Comparison of ENCODE assay signal across 8 cellular contexts in genomic region chr9:67477458-67477857, GRCh38.
DNase-seq lines count a peak whose midpoint lies in the region; ATAC-seq, FAIRE-seq and TF ChIP-seq lines count a peak whose summit lies in the region.
"Not testable (repeated sequence)": the region's sequence is repeated elsewhere in the genome, so short reads cannot be mapped to it uniquely, and the experiment has no call there.

No MANE protein-coding gene starts in this region.

- in situ Hi-C loops in GM12878 (cut with MboI), result not testable (repeated sequence)

- not testable (repeated sequence) for H3K4me2 ChIP-seq in GM12878 (ENCODE audit: control insufficient read depth, insufficient read depth)

- BruUV-seq in GM12878 (replicated peaks; lab: Mats Ljungman, UMichigan), result not testable (repeated sequence)

- ATAC-seq in GM18858 (IDR thresholded peaks at IDR 0.05; ENCODE audit: unreplicated experiment) (peak; percentile 46), GM18868 (IDR thresholded peaks at IDR 0.05; ENCODE audit: unreplicated experiment) (peak; percentile 82), GM21360 (IDR thresholded peaks at IDR 0.05; ENCODE audit: unreplicated experiment) (peak; percentile 57), HG02610 (IDR thresholded peaks at IDR 0.05; ENCODE audit: unreplicated experiment) (peak; percentile 97), HG02870 (IDR thresholded peaks at IDR 0.05; ENCODE audit: unreplicated experiment) (peak; percentile 74), HG03103 (IDR thresholded peaks at IDR 0.05; ENCODE audit: low read depth, unreplicated experiment) (peak; percentile 60), HG03442 (IDR thresholded peaks at IDR 0.05; ENCODE audit: unreplicated experiment) (peak; percentile 85), GM12878 (peak; percentile 78)

- H3K4me1 ChIP-seq in GM12878 (ENCODE audit: control insufficient read depth, insufficient read depth, low read length), result not testable (repeated sequence)

- H3K79me2 ChIP-seq in GM12878 (ENCODE audit: control insufficient read depth, insufficient read depth, low read length), result not testable (repeated sequence)

- not testable (repeated sequence) for TF ChIP-seq RAD21 in GM12878 (IDR thresholded peaks at IDR 0.05; ENCODE audit: insufficient read depth, low read depth, low read length)

- not testable (repeated sequence) for TF ChIP-seq CTCF in GM12878 (IDR thresholded peaks at IDR 0.05 in 2 of 3, conservative IDR thresholded peaks at IDR 0.05 in 1 of 3; ENCODE audit: control insufficient read depth in 2 of 3, extremely low read depth in 1 of 3, insufficient read depth in 1 of 3, low read depth in 3 of 3, low read length in 3 of 3)

- H2AFZ ChIP-seq in GM12878 (ENCODE audit: control insufficient read depth, low read depth, low read length), result not testable (repeated sequence)

- H3K4me3 ChIP-seq in GM12878, result not testable (repeated sequence)

- not testable (repeated sequence) for TF ChIP-seq POLR2A in GM12878 (IDR thresholded peaks at IDR 0.05; ENCODE audit: low read depth, low read length)

- intact Hi-C loops in GM12878 (cut with micrococcal nuclease; ENCODE audit: unreplicated experiment), result not testable (repeated sequence)

- not testable (repeated sequence) for TF ChIP-seq EP300 in GM12878 (IDR thresholded peaks at IDR 0.05; ENCODE audit: borderline replicate concordance in 1 of 2, control insufficient read depth in 1 of 2, low read depth in 2 of 2, low read length in 2 of 2)

- POLR2A ChIA-PET in GM12878 (lab: Charles Lee), result not testable (repeated sequence)

- not testable (repeated sequence) for H4K20me1 ChIP-seq in GM12878 (ENCODE audit: control insufficient read depth, insufficient read depth)

- not testable (repeated sequence) for H3K27ac ChIP-seq in GM12878 (ENCODE audit: control insufficient read depth, insufficient read depth)

- DNase-seq in GM12878 (ENCODE audit: low read depth, low spot score), result not testable (repeated sequence)

- CTCF ChIA-PET in GM12878 (lab: Yijun Ruan, JAX), result not testable (repeated sequence)

- RAD21 ChIA-PET in GM12878 (lab: Charles Lee; ENCODE audit: unreplicated experiment), result not testable (repeated sequence)

- H3K9me3 ChIP-seq in GM12878 (replicated peaks; ENCODE audit: control insufficient read depth, insufficient read depth, low read length), result not testable (repeated sequence)

- H3K36me3 ChIP-seq in GM12878 (ENCODE audit: control insufficient read depth in 2 of 2, insufficient read depth in 2 of 2, low read length in 1 of 2), result not testable (repeated sequence)

- not testable (repeated sequence) for H3K27me3 ChIP-seq in GM12878 (replicated peaks in 1 of 2; ENCODE audit: control insufficient read depth in 2 of 2, insufficient read depth in 2 of 2, low read length in 1 of 2)

- 0% methylated on average over 1 of the region's 4 CpGs for WGBS in GM12878 (ENCODE audit: insufficient coverage, insufficient replicate concordance, low lambda C conversion rate, missing lambda C conversion rate)

- FAIRE-seq in GM12878 (lab: Jason Lieb, UNC), result not testable (repeated sequence)

- SMC1A ChIA-PET in GM12878 (lab: Charles Lee; ENCODE audit: uncharacterized antibody, unreplicated experiment), result not testable (repeated sequence)

- not testable (repeated sequence) for H3K9ac ChIP-seq in GM12878 (ENCODE audit: control insufficient read depth, insufficient read depth, low read length)

Comparison
In these comparisons a context has a peak if more than half of its experiments do, and no peak if none do; other contexts are left out.
1. ATAC-seq: peak in every context shown above with its lines; median percentile 97 in HG02610; 85 in HG03442; 82 in GM18868; 78 in GM12878; 74 in HG02870; 60 in HG03103; 57 in GM21360; 46 in GM18858.